10 cellular contexts compared by ENCODE assay signal in the genomic region with DNA sequence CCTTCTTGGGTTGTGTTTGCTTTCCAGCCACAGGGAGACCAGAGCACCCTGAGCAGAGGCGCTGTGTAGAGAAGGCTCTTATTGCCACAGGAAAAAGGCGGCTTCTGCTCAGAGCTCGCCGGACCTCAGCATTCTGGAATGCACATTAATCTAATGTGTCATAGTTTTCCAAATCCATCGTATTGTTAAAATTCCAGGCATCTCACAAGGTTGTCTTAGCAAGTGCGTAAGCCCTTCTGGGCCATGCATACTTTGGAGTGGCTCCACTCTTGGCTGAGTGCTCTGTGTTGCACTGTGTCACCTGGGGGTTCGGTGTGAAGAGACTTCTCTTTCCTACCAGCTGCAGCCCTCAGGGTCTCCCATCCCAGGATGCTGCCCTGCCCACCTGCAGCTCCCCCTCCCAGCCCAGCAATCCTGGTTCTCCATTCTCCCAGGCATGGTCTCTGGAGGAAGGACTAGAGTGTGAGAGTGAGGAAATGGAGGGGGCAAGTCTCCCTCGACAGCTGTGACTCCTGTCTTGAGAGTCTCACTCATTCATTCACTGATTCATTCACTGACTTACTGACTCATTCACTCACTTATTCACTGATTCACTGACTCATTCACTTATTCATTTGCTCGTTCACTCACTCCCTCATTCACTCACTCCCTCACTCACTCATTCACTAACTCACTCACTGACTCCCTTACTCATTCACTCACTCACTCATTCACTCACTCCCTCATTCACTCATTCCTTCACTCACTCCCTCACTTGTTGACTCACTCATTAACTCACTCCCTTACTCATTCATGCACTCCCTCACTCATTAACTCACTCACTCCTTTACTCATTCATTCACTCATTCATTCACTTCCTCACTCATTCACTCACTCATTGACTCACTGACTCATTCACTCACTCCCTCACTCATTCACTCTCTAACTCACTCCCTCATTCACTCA.
A peak's percentile ranks its signal among the peaks of the same experiment; 100 is the strongest.
DNase-seq lines count a peak whose midpoint lies in the region; ATAC-seq and FAIRE-seq lines count a peak whose summit lies in the region.
"Had no signal": no experiment of that assay in that cellular context is flagged by ENCODE, and none has a peak within 500 bp of the region (broad histone marks: within the 10 kb centered on the region; RNA-seq: fewer than 3 reads in every experiment).

No MANE protein-coding gene starts in this region.

- H3K36me3 ChIP-seq in CD8-positive, alpha-beta memory T cell (ENCODE audit: insufficient read depth, low read length): no peaks in the 10 kb centered on the region

- no peak overlapping the region for H3K4me3 ChIP-seq in CD8-positive, alpha-beta memory T cell (ENCODE audit: low read length)

- H3K9me3 Mint-ChIP-seq in activated naive CD4-positive, alpha-beta T cell treated with anti-CD3 and anti-CD28 coated beads, Interleukin-2, amount 50 U/mL, for 72 hours: peaks cover 0 to 5% of the 10 kb centered on the region in 2 donors
- no peaks in the 10 kb centered on the region for H3K9me3 Mint-ChIP-seq in CD8-positive, alpha-beta memory T cell
- H3K9me3 Mint-ChIP-seq: stimulated activated memory B cell treated with anti-CD40 and anti-IgM and Interleukin-4, amounts not matched to agents 10 μg/mL and 1 μg/mL and 100 μg/mL, for 72 hours had no signal

- no peaks in the 10 kb centered on the region for H3K9me3 ChIP-seq in CD8-positive, alpha-beta memory T cell (ENCODE audit: low read length)

- no peaks in the 10 kb centered on the region for H3K36me3 Mint-ChIP-seq in activated naive CD4-positive, alpha-beta T cell treated with anti-CD3 and anti-CD28 coated beads, Interleukin-2, amount 50 U/mL, for 72 hours
- H3K36me3 Mint-ChIP-seq in CD8-positive, alpha-beta memory T cell: no peaks in the 10 kb centered on the region

- POLR2A ChIA-PET in CD8-positive, alpha-beta memory T cell (lab: Charles Lee): no interaction called here

- H3K4me3 Mint-ChIP-seq in CD8-positive, alpha-beta memory T cell: peak overlapping the region in 1 of 7 donors; percentile 19
- H3K4me3 Mint-ChIP-seq: stimulated activated memory B cell treated with anti-CD40 and anti-IgM and Interleukin-4, amounts not matched to agents 10 μg/mL and 1 μg/mL and 100 μg/mL, for 72 hours had no signal

- no peak overlapping the region for H3K27ac Mint-ChIP-seq in activated naive CD4-positive, alpha-beta T cell treated with anti-CD3 and anti-CD28 coated beads, Interleukin-2, amount 50 U/mL, for 72 hours
- H3K27ac Mint-ChIP-seq in CD8-positive, alpha-beta memory T cell: peak overlapping the region in 2 of 8 donors; percentile 5 to 35
- H3K27ac Mint-ChIP-seq: stimulated activated memory B cell treated with anti-CD40 and anti-IgM and Interleukin-4, amounts not matched to agents 10 μg/mL and 1 μg/mL and 100 μg/mL, for 72 hours had no signal

- peak; percentile 68 for FAIRE-seq in urothelium cell line (lab: Jason Lieb, UNC)

- no peaks in the 10 kb centered on the region for H3K4me1 ChIP-seq in CD8-positive, alpha-beta memory T cell (ENCODE audit: insufficient read depth, low read length)
- H3K4me1 ChIP-seq: parathyroid adenoma had no signal

- ATAC-seq in activated naive CD4-positive, alpha-beta T cell treated with anti-CD3 and anti-CD28 coated beads, Interleukin-2, amount 50 U/mL, for 72 hours: peak; percentile 82 to 90
- no peak for ATAC-seq in HG03439 (IDR thresholded peaks at IDR 0.05; ENCODE audit: unreplicated experiment)
- ATAC-seq: stimulated activated memory B cell treated with anti-CD40 and anti-IgM and Interleukin-4, amounts not matched to agents 10 μg/mL and 1 μg/mL and 100 μg/mL, for 72 hours had no signal

- CTCF ChIA-PET in CD8-positive, alpha-beta memory T cell (lab: Charles Lee): no interaction called here

- H3K27me3 Mint-ChIP-seq in CD8-positive, alpha-beta memory T cell: peaks cover 0 to 1% of the 10 kb centered on the region in 2 donors
- H3K27me3 Mint-ChIP-seq: stimulated activated memory B cell treated with anti-CD40 and anti-IgM and Interleukin-4, amounts not matched to agents 10 μg/mL and 1 μg/mL and 100 μg/mL, for 72 hours had no signal

- DNase-seq in activated naive CD4-positive, alpha-beta T cell treated with anti-CD3 and anti-CD28 coated beads, Interleukin-2, amount 50 U/mL, for 72 hours (ENCODE audit: low spot score in 2 of 2): no peak
- no peak for DNase-seq in activated naive CD4-positive, alpha-beta T cell treated with anti-CD3 and anti-CD28 coated beads, Interleukin-2, amount 50 U/mL, for 16 hours
- DNase-seq in astrocyte of the hippocampus (ENCODE audit: low read depth, low spot score) (peak; percentile 93), islet precursor cell (peak; percentile 63), urothelium cell line (ENCODE audit: low spot score) (peak; percentile 87)
- no peak for DNase-seq in activated CD4-positive, alpha-beta T cell treated with anti-CD3 and anti-CD28 coated beads for 48 hours
- no peak for DNase-seq in CD8-positive, alpha-beta memory T cell

- peaks cover 2 to 14% (median 6%) of the 10 kb centered on the region in 3 donors for H3K4me1 Mint-ChIP-seq in CD8-positive, alpha-beta memory T cell

- H3K27me3 ChIP-seq in CD8-positive, alpha-beta memory T cell (ENCODE audit: insufficient read depth, low read length, poor library complexity, severe bottlenecking): peaks cover 3% of the 10 kb centered on the region

- no peak overlapping the region for H3K27ac ChIP-seq in CD8-positive, alpha-beta memory T cell (ENCODE audit: low read depth, low read length)
- H3K27ac ChIP-seq: parathyroid adenoma had no signal

Comparison
In these comparisons a context has a peak if more than half of its experiments do, and no peak if none do; other contexts are left out.
1. DNase-seq: peak in astrocyte of the hippocampus (single experiment), islet precursor cell (single experiment) and urothelium cell line (single experiment); none in activated naive CD4-positive, alpha-beta T cell treated with anti-CD3 and anti-CD28 coated beads, Interleukin-2, amount 50 U/mL, for 72 hours (0 of 2), activated naive CD4-positive, alpha-beta T cell treated with anti-CD3 and anti-CD28 coated beads, Interleukin-2, amount 50 U/mL, for 16 hours (single experiment), activated CD4-positive, alpha-beta T cell treated with anti-CD3 and anti-CD28 coated beads for 48 hours (single experiment) and CD8-positive, alpha-beta memory T cell (0 of 5).